13 cellular contexts compared by ENCODE assay signal in genomic region chr13:107271226-107271625, GRCh38.
DNase-seq lines count a peak whose midpoint lies in the region; ATAC-seq, FAIRE-seq and TF ChIP-seq lines count a peak whose summit lies in the region.
"Had no signal": no experiment of that assay in that cellular context is flagged by ENCODE, and none has a peak within 500 bp of the region (broad histone marks: within the 10 kb centered on the region; RNA-seq: fewer than 3 reads in every experiment).

No MANE protein-coding gene starts in this region.

- H3K4me3 Mint-ChIP-seq in activated naive CD4-positive, alpha-beta T cell treated with anti-CD3 and anti-CD28 coated beads, Interleukin-2, amount 10 ng/mL, durations not matched to agents 7 days and 5 days = no peak overlapping the region
- H3K4me3 Mint-ChIP-seq: activated CD4-positive, alpha-beta T cell treated with anti-CD3 and anti-CD28 coated beads for 36 hours; activated naive CD8-positive, alpha-beta T cell had no signal

- H3K36me3 Mint-ChIP-seq in activated naive CD4-positive, alpha-beta T cell treated with anti-CD3 and anti-CD28 coated beads, Interleukin-2, amount 10 ng/mL, durations not matched to agents 7 days and 5 days = no peaks in the 10 kb centered on the region
- H3K36me3 Mint-ChIP-seq: activated naive CD8-positive, alpha-beta T cell had no signal

- H3K4me1 Mint-ChIP-seq in activated naive CD4-positive, alpha-beta T cell treated with anti-CD3 and anti-CD28 coated beads, Interleukin-2, amount 10 ng/mL, durations not matched to agents 7 days and 5 days = no peaks in the 10 kb centered on the region
- H3K4me1 Mint-ChIP-seq: activated CD4-positive, alpha-beta T cell treated with anti-CD3 and anti-CD28 coated beads for 36 hours had no signal

- no peaks in the 10 kb centered on the region for H3K27me3 ChIP-seq in bronchial epithelial cell (ENCODE audit: control insufficient read depth, insufficient read depth, low read length)
- H3K27me3 ChIP-seq: left lung, uterus had no signal

- DNase-seq in ELF-1 (ENCODE audit: low read depth, low spot score) = peak; percentile 7
- DNase-seq in NCI-H1694 treated with DMSO at 0.1 percent for 48 hours (lab: John Stamatoyannopoulos, UW) = peak; percentile 7
- peak; percentile 18 for DNase-seq in bronchial epithelial cell (ENCODE audit: low read depth)
- peak; percentile 42 for DNase-seq in medulla oblongata (ENCODE audit: extremely low spot score)
- no peak for DNase-seq in activated naive CD4-positive, alpha-beta T cell treated with anti-CD3 and anti-CD28 coated beads, Interleukin-2, amount 10 ng/mL, durations not matched to agents 7 days and 5 days
- no peak for DNase-seq in GM19239 (ENCODE audit: insufficient read length, low spot score)
- DNase-seq in AG08396 (ENCODE audit: low spot score) = no peak
- DNase-seq: activated CD4-positive, alpha-beta T cell treated with anti-CD3 and anti-CD28 coated beads for 36 hours; left lung; NCI-H1048; uterus had no signal

- no peak for TF ChIP-seq CTCF in bronchial epithelial cell (IDR thresholded peaks at IDR 0.05; ENCODE audit: insufficient read depth, low read length, severe bottlenecking)

- CTCF ChIA-PET in activated naive CD4-positive, alpha-beta T cell treated with anti-CD3 and anti-CD28 coated beads, Interleukin-2, amount 10 ng/mL, durations not matched to agents 7 days and 5 days (lab: Charles Lee) = no interaction called here

- H3K4me3 ChIP-seq in bronchial epithelial cell (ENCODE audit: low read depth, low read length) = no peak overlapping the region
- H3K4me3 ChIP-seq: left lung, uterus had no signal

- no peak for ATAC-seq in HG02678 (IDR thresholded peaks at IDR 0.05; ENCODE audit: unreplicated experiment)
- ATAC-seq: activated CD4-positive, alpha-beta T cell treated with anti-CD3 and anti-CD28 coated beads for 36 hours; left lung had no signal

- no peaks in the 10 kb centered on the region for H3K36me3 ChIP-seq in bronchial epithelial cell (ENCODE audit: control insufficient read depth, insufficient read depth, low read length)
- H3K36me3 ChIP-seq: left lung, uterus had no signal

- peaks cover 8% of the 10 kb centered on the region for H3K9me3 Mint-ChIP-seq in activated naive CD4-positive, alpha-beta T cell treated with anti-CD3 and anti-CD28 coated beads, Interleukin-2, amount 10 ng/mL, durations not matched to agents 7 days and 5 days

- H3K27ac Mint-ChIP-seq in activated naive CD4-positive, alpha-beta T cell treated with anti-CD3 and anti-CD28 coated beads, Interleukin-2, amount 10 ng/mL, durations not matched to agents 7 days and 5 days = no peak overlapping the region
- H3K27ac Mint-ChIP-seq: activated CD4-positive, alpha-beta T cell treated with anti-CD3 and anti-CD28 coated beads for 36 hours; activated naive CD8-positive, alpha-beta T cell had no signal

- H3K27me3 Mint-ChIP-seq in activated naive CD4-positive, alpha-beta T cell treated with anti-CD3 and anti-CD28 coated beads, Interleukin-2, amount 10 ng/mL, durations not matched to agents 7 days and 5 days = no peaks in the 10 kb centered on the region
- H3K27me3 Mint-ChIP-seq: activated CD4-positive, alpha-beta T cell treated with anti-CD3 and anti-CD28 coated beads for 36 hours had no signal

- no peak for FAIRE-seq in bronchial epithelial cell (lab: Jason Lieb, UNC)
- no peak for FAIRE-seq in GM19239 (lab: Jason Lieb, UNC)

Comparison
In these comparisons a context has a peak if more than half of its experiments do, and no peak if none do; other contexts are left out.
1. DNase-seq: peak in ELF-1 (single experiment), NCI-H1694 treated with DMSO at 0.1 percent for 48 hours (single experiment), bronchial epithelial cell (single experiment) and medulla oblongata (single experiment); none in activated naive CD4-positive, alpha-beta T cell treated with anti-CD3 and anti-CD28 coated beads, Interleukin-2, amount 10 ng/mL, durations not matched to agents 7 days and 5 days (single experiment), GM19239 (single experiment) and AG08396 (single experiment).